Comparison of ENCODE assay signal across 22 cellular contexts in genomic region chr3:128338536-128339400, GRCh38.
DNase-seq lines count a peak whose midpoint lies in the region; ATAC-seq and TF ChIP-seq lines count a peak whose summit lies in the region.
"Had no signal": no experiment of that assay in that cellular context is flagged by ENCODE, and none has a peak within 500 bp of the region (broad histone marks: within the 10 kb centered on the region; RNA-seq: fewer than 3 reads in every experiment).

No MANE protein-coding gene starts in this region.

- DNase-seq in NCI-H748 (lab: John Stamatoyannopoulos, UW; ENCODE audit: unreplicated experiment): peak; percentile 16
- DNase-seq in NCI-H748 treated with DMSO at 0.1 percent for 48 hours (lab: John Stamatoyannopoulos, UW): no peak
- peak; percentile 59 for DNase-seq in NCI-H2029 (lab: John Stamatoyannopoulos, UW)
- DNase-seq in left kidney (ENCODE audit: low read depth, low spot score): peak; percentile 89
- no peak for DNase-seq in dorsolateral prefrontal cortex
- DNase-seq: ACHN; activated CD4-positive, CD25-positive, alpha-beta regulatory T cell; CD4-positive, CD25-positive, alpha-beta regulatory T cell; effector memory CD4-positive, alpha-beta T cell; immature natural killer cell; NCI-H345; retina; SIG-M5; T-helper 2 cell had no signal

- no peak overlapping the region for H3K4me3 ChIP-seq in skeletal muscle tissue (ENCODE audit: low read length in 3 of 3)
- H3K4me3 ChIP-seq in dorsolateral prefrontal cortex: no peak overlapping the region
- no peak overlapping the region for H3K4me3 ChIP-seq in gastroesophageal sphincter
- H3K4me3 ChIP-seq: adrenal gland, heart left ventricle, lung, vagina had no signal

- no peaks in the 10 kb centered on the region for H3K27me3 ChIP-seq in skeletal muscle tissue (ENCODE audit: control insufficient read depth in 3 of 3, insufficient read depth in 3 of 3, low read length in 3 of 3)
- H3K27me3 ChIP-seq in dorsolateral prefrontal cortex: no peaks in the 10 kb centered on the region
- H3K27me3 ChIP-seq in gastroesophageal sphincter: no peaks in the 10 kb centered on the region
- H3K27me3 ChIP-seq: adrenal gland, heart left ventricle, vagina had no signal

- H3K4me1 ChIP-seq in skeletal muscle tissue (ENCODE audit: control insufficient read depth in 3 of 3, insufficient read depth in 3 of 3, low read length in 3 of 3): peaks cover 16 to 35% (median 23%) of the 10 kb centered on the region in 3 donors
- H3K4me1 ChIP-seq in gastroesophageal sphincter: no peaks in the 10 kb centered on the region
- H3K4me1 ChIP-seq: adrenal gland had no signal

- H3K9me3 ChIP-seq in skeletal muscle tissue (ENCODE audit: control insufficient read depth in 3 of 3, low read length in 3 of 3) (no peaks in the 10 kb centered on the region), gastroesophageal sphincter (no peaks in the 10 kb centered on the region)
- H3K9me3 ChIP-seq: adrenal gland, heart left ventricle, vagina had no signal

- ATAC-seq in gastroesophageal sphincter (no peak), HG03095 (IDR thresholded peaks at IDR 0.05; ENCODE audit: unreplicated experiment) (no peak)
- ATAC-seq: heart left ventricle; naive thymus-derived CD8-positive, alpha-beta T cell had no signal

- intact Hi-C loops in dorsolateral prefrontal cortex (cut with DNase I): no loop called here

- WGBS in gastroesophageal sphincter (ENCODE audit: low coverage in 1 of 2), 2 donors: 85 to 94% methylated on average over 7 to 9 of the region's 14 CpGs

- no peak overlapping the region for H3K27ac ChIP-seq in skeletal muscle tissue (ENCODE audit: low read depth, low read length)
- H3K27ac ChIP-seq in dorsolateral prefrontal cortex: no peak overlapping the region
- no peak overlapping the region for H3K27ac ChIP-seq in gastroesophageal sphincter
- H3K27ac ChIP-seq: adrenal gland, heart left ventricle, vagina had no signal

- H3K36me3 ChIP-seq in skeletal muscle tissue (ENCODE audit: control insufficient read depth in 3 of 3, insufficient read depth in 3 of 3, low read length in 3 of 3) (peaks cover 10 to 12% (median 11%) of the 10 kb centered on the region in 3 donors), gastroesophageal sphincter (peaks cover 0 to 47% of the 10 kb centered on the region in 2 donors)

- peak overlapping the region in 2 of 3 donors; percentile 14 to 26 for H3K9ac ChIP-seq in skeletal muscle tissue (ENCODE audit: low read depth in 1 of 3, low read length in 3 of 3)

- TF ChIP-seq EP300 in gastroesophageal sphincter (IDR thresholded peaks at IDR 0.05): no peak

- TF ChIP-seq CTCF in dorsolateral prefrontal cortex (IDR thresholded peaks at IDR 0.05 in 54 of 56, conservative IDR thresholded peaks at IDR 0.05 in 2 of 56; ENCODE audit: low read depth in 1 of 56, partially characterized antibody in 56 of 56) (no peak), gastroesophageal sphincter (IDR thresholded peaks at IDR 0.05) (no peak)

- no peak for TF ChIP-seq POLR2A in gastroesophageal sphincter (IDR thresholded peaks at IDR 0.05)

Comparison
In these comparisons a context has a peak if more than half of its experiments do, and no peak if none do; other contexts are left out.
1. DNase-seq: peak in NCI-H748 (single experiment), NCI-H2029 (single experiment) and left kidney (single experiment); none in NCI-H748 treated with DMSO at 0.1 percent for 48 hours (single experiment) and dorsolateral prefrontal cortex (0 of 10).